15 cellular contexts compared by ENCODE assay signal in genomic region chr14:34835312-34835711, GRCh38.
"Had no signal": no experiment of that assay in that cellular context is flagged by ENCODE, and none has a peak within 500 bp of the region (broad histone marks: within the 10 kb centered on the region; RNA-seq: fewer than 3 reads in every experiment).

No MANE protein-coding gene starts in this region.

- H3K9me3 ChIP-seq: esophagus muscularis mucosa, mucosa of descending colon, thyroid gland, vagina had no signal

- H3K27me3 Mint-ChIP-seq: activated naive CD8-positive, alpha-beta T cell; brain; central memory CD8-positive, alpha-beta T cell; naive thymus-derived CD4-positive, alpha-beta T cell had no signal

- ATAC-seq: activated CD4-positive, CD25-positive, alpha-beta regulatory T cell treated with anti-CD3 and anti-CD28 coated beads, Interleukin-2, amount 50 U/mL, for 24 hours; mucosa of descending colon; naive thymus-derived CD4-positive, alpha-beta T cell had no signal

- H3K27me3 ChIP-seq: esophagus muscularis mucosa, thyroid gland, vagina had no signal

- DNase-seq: activated CD4-positive, alpha-beta T cell treated with anti-CD3 and anti-CD28 coated beads, Interleukin-2, amount 50 U/mL, for 1 hour; activated CD8-positive, alpha-beta memory T cell treated with anti-CD3 and anti-CD28 coated beads for 24 hours; activated gamma-delta T cell treated with Interleukin-2 at 50 U/mL for 16 hours; amygdala; mucosa of descending colon; naive thymus-derived CD4-positive, alpha-beta T cell; thyroid gland had no signal

- H3K9me3 Mint-ChIP-seq: central memory CD8-positive, alpha-beta T cell; naive thymus-derived CD4-positive, alpha-beta T cell had no signal

- H3K4me3 ChIP-seq: coronary artery, esophagus muscularis mucosa, lung, mucosa of descending colon, thyroid gland, vagina had no signal

- H3K27ac ChIP-seq: coronary artery, esophagus muscularis mucosa, thyroid gland, vagina had no signal

- H3K27ac Mint-ChIP-seq: activated naive CD8-positive, alpha-beta T cell; brain had no signal

- H3K4me3 Mint-ChIP-seq: activated naive CD8-positive, alpha-beta T cell; brain; central memory CD8-positive, alpha-beta T cell had no signal

- H3K36me3 ChIP-seq: esophagus muscularis mucosa, thyroid gland, vagina had no signal

- H3K4me1 ChIP-seq: esophagus muscularis mucosa, vagina had no signal
